Comparison of ENCODE assay signal across 19 cellular contexts in genomic region chr11:43035011-43035564, GRCh38.
"Had no signal": no experiment of that assay in that cellular context is flagged by ENCODE, and none has a peak within 500 bp of the region (broad histone marks: within the 10 kb centered on the region; RNA-seq: fewer than 3 reads in every experiment).

No MANE protein-coding gene starts in this region.

- H3K9me3 ChIP-seq: adrenal gland, esophagus muscularis mucosa, upper lobe of left lung had no signal

- DNase-seq: activated CD4-positive, alpha-beta memory T cell treated with anti-CD3 and anti-CD28 coated beads, Interleukin-2, amount 10 ng/mL, durations not matched to agents 7 days and 5 days; activated CD4-positive, alpha-beta T cell treated with anti-CD3 and anti-CD28 coated beads for 4 hours; activated effector memory CD4-positive, alpha-beta T cell treated with anti-CD3 and anti-CD28 coated beads, Interleukin-2, amount 50 U/mL, for 16 hours; activated T-cell treated with anti-CD3 and anti-CD28 coated beads, Interleukin-2, amount 50 U/mL, for 4 hours; caudate nucleus; immature natural killer cell; left cardiac atrium; naive thymus-derived CD8-positive, alpha-beta T cell; stimulated activated CD4-positive, alpha-beta T cell treated with anti-CD3 and anti-CD28 coated beads, Interleukin-15, amount 100 ng/mL, for 24 hours; stimulated activated CD4-positive, alpha-beta T cell treated with anti-CD3 and anti-CD28 coated beads, Interleukin-4, amount 100 ng/mL, for 4 hours; stimulated activated CD8-positive, alpha-beta memory T cell treated with anti-CD3 and anti-CD28 coated beads, Interleukin-4, amount 100 ng/mL, for 48 hours; stimulated activated naive CD4-positive, alpha-beta T cell treated with Interleukin-2 at 50 U/mL for 16 hours; T-helper 2 cell; upper lobe of left lung had no signal

- H3K4me1 Mint-ChIP-seq: activated CD4-positive, alpha-beta memory T cell treated with anti-CD3 and anti-CD28 coated beads, Interleukin-2, amount 10 ng/mL, durations not matched to agents 7 days and 5 days; activated naive CD4-positive, alpha-beta T cell treated with anti-CD3 and anti-CD28 coated beads, Interleukin-2, amount 50 U/mL, for 24 hours; immature natural killer cell; naive thymus-derived CD8-positive, alpha-beta T cell; WTC11 had no signal

- H3K27me3 ChIP-seq: adrenal gland, esophagus muscularis mucosa, upper lobe of left lung had no signal

- H3K27ac ChIP-seq: esophagus muscularis mucosa, skin epidermis, upper lobe of left lung had no signal

- H3K27me3 Mint-ChIP-seq: activated CD4-positive, alpha-beta memory T cell treated with anti-CD3 and anti-CD28 coated beads, Interleukin-2, amount 10 ng/mL, durations not matched to agents 7 days and 5 days; activated naive CD4-positive, alpha-beta T cell treated with anti-CD3 and anti-CD28 coated beads, Interleukin-2, amount 50 U/mL, for 24 hours had no signal

- H3K36me3 Mint-ChIP-seq: activated naive CD4-positive, alpha-beta T cell treated with anti-CD3 and anti-CD28 coated beads, Interleukin-2, amount 50 U/mL, for 24 hours; immature natural killer cell; naive thymus-derived CD8-positive, alpha-beta T cell; WTC11 had no signal

- H3K4me3 ChIP-seq: adrenal gland, esophagus muscularis mucosa, skin epidermis, upper lobe of left lung had no signal

- H3K4me3 Mint-ChIP-seq: activated CD4-positive, alpha-beta memory T cell treated with anti-CD3 and anti-CD28 coated beads, Interleukin-2, amount 10 ng/mL, durations not matched to agents 7 days and 5 days; activated naive CD4-positive, alpha-beta T cell treated with anti-CD3 and anti-CD28 coated beads, Interleukin-2, amount 50 U/mL, for 24 hours; activated T-cell treated with anti-CD3 and anti-CD28 coated beads, Interleukin-2, amount 50 U/mL, for 4 hours; immature natural killer cell; naive thymus-derived CD8-positive, alpha-beta T cell; WTC11 had no signal

- H3K9me3 Mint-ChIP-seq: activated CD4-positive, alpha-beta memory T cell treated with anti-CD3 and anti-CD28 coated beads, Interleukin-2, amount 10 ng/mL, durations not matched to agents 7 days and 5 days had no signal

- H3K4me1 ChIP-seq: adrenal gland, esophagus muscularis mucosa, upper lobe of left lung had no signal

- H3K36me3 ChIP-seq: adrenal gland, esophagus muscularis mucosa, upper lobe of left lung had no signal

- H3K27ac Mint-ChIP-seq: activated CD4-positive, alpha-beta memory T cell treated with anti-CD3 and anti-CD28 coated beads, Interleukin-2, amount 10 ng/mL, durations not matched to agents 7 days and 5 days; activated naive CD4-positive, alpha-beta T cell treated with anti-CD3 and anti-CD28 coated beads, Interleukin-2, amount 50 U/mL, for 24 hours; immature natural killer cell; naive thymus-derived CD8-positive, alpha-beta T cell; WTC11 had no signal
